Comparison of ENCODE assay signal across 21 cellular contexts in the genomic region with DNA sequence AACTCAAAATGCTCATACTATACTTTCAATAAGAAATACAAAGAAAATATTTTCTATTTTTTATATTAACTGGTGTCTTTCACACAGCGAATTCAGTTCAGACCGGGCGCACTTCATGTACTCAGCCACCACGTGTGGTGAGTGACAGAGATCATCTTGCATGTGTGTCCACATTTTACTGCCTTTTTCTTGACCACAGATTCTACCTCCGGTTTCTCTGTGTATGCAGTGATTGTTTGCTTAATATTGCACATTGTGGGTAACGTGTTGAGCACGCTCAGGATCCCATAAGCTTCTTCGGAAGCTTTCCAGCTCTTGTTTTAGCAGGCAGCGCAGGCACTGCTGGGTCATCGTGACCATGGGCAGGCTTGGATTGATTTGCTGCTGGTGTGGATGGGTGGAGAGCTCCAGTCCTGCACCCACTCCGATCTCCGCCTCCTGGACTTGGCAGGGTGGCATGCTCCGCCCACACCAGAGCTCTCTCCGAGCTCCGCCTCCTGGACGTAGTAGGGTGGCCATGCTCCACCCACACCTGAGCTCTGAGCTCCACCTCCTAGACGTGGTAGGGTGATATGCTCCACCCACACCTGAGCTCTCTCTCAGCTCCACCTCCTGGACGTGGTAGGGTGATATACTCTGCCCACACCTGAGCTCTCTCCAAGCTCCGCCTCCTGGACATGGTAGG.
A peak's percentile ranks its signal among the peaks of the same experiment; 100 is the strongest.
DNase-seq lines count a peak whose midpoint lies in the region; ATAC-seq and TF ChIP-seq lines count a peak whose summit lies in the region.
"Had no signal": no experiment of that assay in that cellular context is flagged by ENCODE, and none has a peak within 500 bp of the region (broad histone marks: within the 10 kb centered on the region; RNA-seq: fewer than 3 reads in every experiment).

No MANE protein-coding gene starts in this region.

- no peak for TF ChIP-seq EP300 in sigmoid colon (IDR thresholded peaks at IDR 0.05)

- H3K4me2 ChIP-seq in trophoblast cell (ENCODE audit: low read length), result no peak overlapping the region

- H3K18ac ChIP-seq in trophoblast cell (ENCODE audit: low read length), result no peak overlapping the region

- no peak overlapping the region for H3K27ac Mint-ChIP-seq in activated T-cell treated with anti-CD3 and anti-CD28 coated beads, Interleukin-2, amount 50 U/mL, for 72 hours

- no peak overlapping the region for H2AFZ ChIP-seq in trophoblast cell (ENCODE audit: insufficient read depth, low read length, poor library complexity)

- H3K27ac ChIP-seq in breast epithelium (peak overlapping the region in 1 of 2 donors; percentile 40), VCaP (peak overlapping the region; percentile 74), trophoblast cell (ENCODE audit: low read depth, low read length) (no peak overlapping the region), sigmoid colon (no peak overlapping the region)

- H2BK120ac ChIP-seq in trophoblast cell (ENCODE audit: insufficient read depth, low read length, poor library complexity), result no peak overlapping the region

- H2BK5ac ChIP-seq in trophoblast cell (ENCODE audit: low read depth, low read length, poor library complexity), result no peak overlapping the region

- H3K4me3 ChIP-seq in breast epithelium (no peak overlapping the region), trophoblast cell (ENCODE audit: low read depth, low read length) (no peak overlapping the region), sigmoid colon (no peak overlapping the region)

- H3K4ac ChIP-seq in trophoblast cell (ENCODE audit: low read depth, low read length), result no peak overlapping the region

- no peak overlapping the region for H4K91ac ChIP-seq in trophoblast cell (ENCODE audit: low read depth, low read length)

- H3K36me3 ChIP-seq in breast epithelium (no peaks in the 10 kb centered on the region), trophoblast cell (ENCODE audit: control insufficient read depth in 1 of 2, insufficient read depth in 2 of 2, low read length in 2 of 2) (peaks cover 6 to 8% of the 10 kb centered on the region in 2 experiments), sigmoid colon (peaks cover 0 to 33% (median 5%) of the 10 kb centered on the region in 4 donors)

- peak overlapping the region; percentile 95 for H3K23ac ChIP-seq in trophoblast cell (ENCODE audit: low read length)

- H3K9ac ChIP-seq in trophoblast cell (ENCODE audit: low read length), result no peak overlapping the region

- DNase-seq in T47D (ENCODE audit: low read depth in 1 of 2, low spot score in 1 of 2) (peak; percentile 95 to 100), breast epithelium (ENCODE audit: low spot score in 2 of 2) (no peak), HuH-7.5 (ENCODE audit: low spot score) (peak; percentile 27), trophoblast cell (no peak), sigmoid colon (no peak)
- DNase-seq in activated T-cell treated with anti-CD3 and anti-CD28 coated beads, Interleukin-2, amount 50 U/mL, for 72 hours, result no peak
- DNase-seq: ACHN, C1 segment of cervical spinal cord, IMR-90, Kasumi-1, MM.1S, NCI-H1092 treated with DMSO at 0.1 percent for 48 hours, NCI-H1694 treated with DMSO at 0.1 percent for 48 hours, NCI-H2107, NCI-H510A, NCI-H82, OCI-M1, RPMI8226, SHP77 treated with DMSO at 0.1 percent for 48 hours had no signal

- peaks cover 3 to 6% of the 10 kb centered on the region in 2 donors for H3K36me3 Mint-ChIP-seq in activated T-cell treated with anti-CD3 and anti-CD28 coated beads, Interleukin-2, amount 50 U/mL, for 72 hours (ENCODE audit: insufficient read depth in 2 of 2)

- no peak overlapping the region for H3K14ac ChIP-seq in trophoblast cell (ENCODE audit: low read length)

- H3K4me1 Mint-ChIP-seq in activated T-cell treated with anti-CD3 and anti-CD28 coated beads, Interleukin-2, amount 50 U/mL, for 72 hours (ENCODE audit: low read depth), result peaks cover 29% of the 10 kb centered on the region

- in situ Hi-C loops in T47D (cut with HindIII; ENCODE audit: low pct_unique_long_range_greater_than_20kb, low sequenced_read_pairs), result no loop called here

- no peak overlapping the region for H4K8ac ChIP-seq in trophoblast cell (ENCODE audit: low read depth, low read length)

- no peaks in the 10 kb centered on the region for H3K79me1 ChIP-seq in trophoblast cell (ENCODE audit: low read length)

- H4K12ac ChIP-seq in trophoblast cell (ENCODE audit: low read depth, low read length), result no peak overlapping the region

- H3K4me1 ChIP-seq in breast epithelium (no peaks in the 10 kb centered on the region), trophoblast cell (ENCODE audit: control insufficient read depth in 1 of 2, insufficient read depth in 2 of 2, low read length in 2 of 2) (no peaks in the 10 kb centered on the region), sigmoid colon (no peaks in the 10 kb centered on the region)

- TF ChIP-seq POLR2A in breast epithelium (IDR thresholded peaks at IDR 0.05) (no peak), sigmoid colon (IDR thresholded peaks at IDR 0.05) (no peak)

- H2BK12ac ChIP-seq in trophoblast cell (ENCODE audit: low read length), result no peak overlapping the region

- intact Hi-C loops in breast epithelium (cut with DNase I; ENCODE audit: low total_unique reads) (no loop called here), sigmoid colon (cut with DNase I) (no loop called here)

- no peaks in the 10 kb centered on the region for H3K79me2 ChIP-seq in trophoblast cell (ENCODE audit: control insufficient read depth, insufficient read depth, low read length, poor library complexity)

- no CpG with 5 or more reads among the region's 19 CpGs for WGBS in trophoblast cell (ENCODE audit: extremely low coverage, insufficient coverage, insufficient read length)
- WGBS in sigmoid colon, 2 donors, result 94 to 95% methylated on average over 19 of the region's 19 CpGs

- peaks cover 2 to 8% of the 10 kb centered on the region in 2 donors for H3K9me3 Mint-ChIP-seq in activated T-cell treated with anti-CD3 and anti-CD28 coated beads, Interleukin-2, amount 50 U/mL, for 72 hours

- H3K27me3 ChIP-seq in breast epithelium, result no peaks in the 10 kb centered on the region
- no peaks in the 10 kb centered on the region for H3K27me3 ChIP-seq in trophoblast cell (ENCODE audit: insufficient read depth, low read length)
- no peaks in the 10 kb centered on the region for H3K27me3 ChIP-seq in sigmoid colon

- no peak overlapping the region for H3K4me3 Mint-ChIP-seq in activated T-cell treated with anti-CD3 and anti-CD28 coated beads, Interleukin-2, amount 50 U/mL, for 72 hours

- no peak for ATAC-seq in GM18519 (IDR thresholded peaks at IDR 0.05; ENCODE audit: low FRiP score, unreplicated experiment)
- no peak for ATAC-seq in activated T-cell treated with anti-CD3 and anti-CD28 coated beads, Interleukin-2, amount 50 U/mL, for 72 hours (replicated peaks in 1 of 2)

- no peak overlapping the region for H2AK5ac ChIP-seq in trophoblast cell (ENCODE audit: low read length)

- TF ChIP-seq CTCF in breast epithelium (IDR thresholded peaks at IDR 0.05), result no peak
- no peak for TF ChIP-seq CTCF in VCaP (conservative IDR thresholded peaks at IDR 0.05)
- TF ChIP-seq CTCF in sigmoid colon (IDR thresholded peaks at IDR 0.05), result no peak

- H3K27me3 Mint-ChIP-seq in activated T-cell treated with anti-CD3 and anti-CD28 coated beads, Interleukin-2, amount 50 U/mL, for 72 hours (ENCODE audit: low read depth), result peaks cover 18% of the 10 kb centered on the region

- H3K9me3 ChIP-seq in breast epithelium (no peaks in the 10 kb centered on the region), trophoblast cell (ENCODE audit: insufficient read depth, low read depth, low read length) (peaks cover 2% of the 10 kb centered on the region), sigmoid colon (no peaks in the 10 kb centered on the region)

Comparison
In these comparisons a context has a peak if more than half of its experiments do, and no peak if none do; other contexts are left out.
1. DNase-seq: peak in T47D (2 of 2) and HuH-7.5 (single experiment); none in breast epithelium (0 of 2), trophoblast cell (0 of 2), sigmoid colon (single experiment) and activated T-cell treated with anti-CD3 and anti-CD28 coated beads, Interleukin-2, amount 50 U/mL, for 72 hours (0 of 2).